ENCODE assay signal across 8 cellular contexts in genomic region chr13:27830010-27830409, GRCh38. TPM values are rescaled to one million over a fixed set of nuclear protein-coding genes. Genes with fewer than 3 reads are reported as not detected.
DNase-seq lines count a peak whose midpoint lies in the region; ATAC-seq and TF ChIP-seq lines count a peak whose summit lies in the region.

No MANE protein-coding gene starts in this region.

- H3K4me1 Mint-ChIP-seq in activated naive CD4-positive, alpha-beta T cell treated with anti-CD3 and anti-CD28 coated beads for 36 hours (ENCODE audit: low read depth), result no peaks in the 10 kb centered on the region

- no peaks in the 10 kb centered on the region for H3K36me3 Mint-ChIP-seq in activated naive CD4-positive, alpha-beta T cell treated with anti-CD3 and anti-CD28 coated beads for 36 hours (ENCODE audit: low read depth)

- CTCF ChIA-PET in activated naive CD4-positive, alpha-beta T cell treated with anti-CD3 and anti-CD28 coated beads for 36 hours (lab: Charles Lee), result interaction anchor here (0.7 to 8.1 kb wide), 40 partner anchors 9 to 468 kb away, joined by 3 to 189 read pairs (median 5); partner anchors contain the start of genes LNX2 and PDX1

- no peak overlapping the region for H3K27ac Mint-ChIP-seq in activated naive CD4-positive, alpha-beta T cell treated with anti-CD3 and anti-CD28 coated beads for 36 hours

- no peak overlapping the region for H3K27ac ChIP-seq in SJCRH30
- no peak overlapping the region for H3K27ac ChIP-seq in heart left ventricle

- H3K9me3 ChIP-seq in SJCRH30 (replicated peaks) (no peaks in the 10 kb centered on the region), heart left ventricle (no peaks in the 10 kb centered on the region)

- DNase-seq in GM12864 (ENCODE audit: low read depth), result no peak
- peak; percentile 40 to 69 for DNase-seq in SJCRH30
- DNase-seq in activated naive CD4-positive, alpha-beta T cell treated with anti-CD3 and anti-CD28 coated beads for 36 hours, result peak; percentile 43
- DNase-seq in heart left ventricle, result peak; percentile 33 to 80 (median 39)
- no peak for DNase-seq in skeletal muscle cell (ENCODE audit: low read depth)

- peaks cover 53% of the 10 kb centered on the region for H3K27me3 Mint-ChIP-seq in activated naive CD4-positive, alpha-beta T cell treated with anti-CD3 and anti-CD28 coated beads for 36 hours (ENCODE audit: low read depth)

- TF ChIP-seq POLR2A in heart left ventricle (IDR thresholded peaks at IDR 0.05), result no peak

- no peak overlapping the region for H3K4me3 ChIP-seq in GM12864 (ENCODE audit: low read depth, low read length)
- no peak overlapping the region for H3K4me3 ChIP-seq in SJCRH30
- H3K4me3 ChIP-seq in heart left ventricle, result peak overlapping the region in 4 of 12 donors; percentile 23 to 34 (median 30)
- peak overlapping the region; percentile 26 for H3K4me3 ChIP-seq in skeletal muscle cell (ENCODE audit: low read depth, low read length)

- intact Hi-C loops in activated naive CD4-positive, alpha-beta T cell treated with anti-CD3 and anti-CD28 coated beads for 36 hours (cut with micrococcal nuclease), result loop anchor here (1.0 kb wide), 2 partner anchors 124 to 154 kb away; no protein-coding TSS in a partner anchor
- intact Hi-C loops in heart left ventricle (cut with DNase I), result loop anchor here in 8 of 10 donors (1.0 to 10.0 kb wide), 5 partner anchors 125 to 155 kb away; no protein-coding TSS in a partner anchor

- ATAC-seq in HG02885 (IDR thresholded peaks at IDR 0.05; ENCODE audit: poor library complexity, unreplicated experiment), result peak; percentile 78
- peak; percentile 56 to 76 (median 64) for ATAC-seq in heart left ventricle
- ATAC-seq in HG03108 (IDR thresholded peaks at IDR 0.05; ENCODE audit: unreplicated experiment), result no peak
- ATAC-seq in GM18519 (IDR thresholded peaks at IDR 0.05; ENCODE audit: low FRiP score, unreplicated experiment), result no peak

- no peaks in the 10 kb centered on the region for H3K9me3 Mint-ChIP-seq in activated naive CD4-positive, alpha-beta T cell treated with anti-CD3 and anti-CD28 coated beads for 36 hours

- no peaks in the 10 kb centered on the region for H3K36me3 ChIP-seq in SJCRH30
- no peaks in the 10 kb centered on the region for H3K36me3 ChIP-seq in heart left ventricle

- H3K27me3 ChIP-seq in SJCRH30, result peaks cover 29% of the 10 kb centered on the region
- H3K27me3 ChIP-seq in heart left ventricle, result peaks cover 4 to 86% (median 50%) of the 10 kb centered on the region in 9 donors

- TF ChIP-seq CTCF in GM12864 (IDR thresholded peaks at IDR 0.05; ENCODE audit: low read depth, low read length, missing control alignments), result peak; percentile 90
- TF ChIP-seq CTCF in heart left ventricle (IDR thresholded peaks at IDR 0.05), result peak; percentile 83 to 96 (median 91)

- 2 to 7% (median 4%) methylated on average over 11 to 25 of the region's 25 CpGs for WGBS in heart left ventricle, 4 donors

- no peak overlapping the region for H3K4me3 Mint-ChIP-seq in activated naive CD4-positive, alpha-beta T cell treated with anti-CD3 and anti-CD28 coated beads for 36 hours

- H3K4me1 ChIP-seq in SJCRH30 (no peaks in the 10 kb centered on the region), heart left ventricle (peaks cover 0 to 16% (median 4%) of the 10 kb centered on the region in 12 donors)

RNA-seq across cellular contexts. Expression of gene GSX1, which starts 37.7 kb away (rescaled TPM):
- not detected in 2 replicates for total RNA-seq in SJCRH30 (2014; rRNA removed; shearing (Covaris generic))
- not detected for total RNA-seq in activated naive CD4-positive, alpha-beta T cell treated with anti-CD3 and anti-CD28 coated beads for 36 hours
- not detected for total RNA-seq in heart left ventricle
- polyA plus RNA-seq in heart left ventricle, result not detected

Comparison
In these comparisons a context has a peak if more than half of its experiments do, and no peak if none do; other contexts are left out.
1. DNase-seq: peak in SJCRH30 (2 of 2), activated naive CD4-positive, alpha-beta T cell treated with anti-CD3 and anti-CD28 coated beads for 36 hours (single experiment) and heart left ventricle (5 of 5); none in GM12864 (single experiment) and skeletal muscle cell (single experiment).
2. ATAC-seq: peak in HG02885 (single experiment) and heart left ventricle (4 of 4); none in HG03108 (single experiment) and GM18519 (single experiment).